In the genomic region with DNA sequence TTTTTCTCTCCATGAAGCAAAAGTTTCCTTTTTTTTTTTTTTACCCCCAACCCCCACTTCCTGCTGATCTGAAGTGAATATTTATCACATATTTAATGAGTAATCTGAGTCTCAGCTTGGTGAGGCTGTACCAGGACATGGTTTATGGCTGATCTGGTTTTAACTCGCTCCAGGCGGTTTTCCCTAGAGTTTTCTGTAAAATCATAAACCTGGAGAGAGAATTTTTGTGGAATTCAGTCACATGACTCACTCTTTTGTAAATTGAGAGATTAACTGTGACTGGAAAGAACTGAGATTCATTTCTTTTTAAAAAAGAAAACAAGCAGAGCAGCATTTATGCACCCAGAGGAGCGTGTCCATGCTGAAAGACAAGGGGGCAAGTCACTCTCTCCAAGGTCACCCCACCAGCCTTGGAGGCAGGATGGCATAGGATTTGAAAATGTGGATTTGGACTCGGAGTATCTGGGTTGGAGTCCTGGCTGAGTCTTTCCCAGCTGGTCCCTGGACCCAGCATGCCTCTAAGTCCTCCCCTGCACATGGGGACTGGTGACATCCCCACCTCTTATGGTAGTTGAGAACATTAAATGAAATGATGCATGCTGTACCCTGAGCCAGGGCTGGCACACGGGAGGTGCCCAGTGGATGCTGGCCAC, we compare ENCODE assay signal across 11 cellular contexts.
DNase-seq lines count a peak whose midpoint lies in the region; ATAC-seq and TF ChIP-seq lines count a peak whose summit lies in the region.
"Had no signal": no experiment of that assay in that cellular context is flagged by ENCODE, and none has a peak within 500 bp of the region (broad histone marks: within the 10 kb centered on the region; RNA-seq: fewer than 3 reads in every experiment).

No MANE protein-coding gene starts in this region.

- H3K4me3 ChIP-seq in AG04449 (ENCODE audit: low read depth, low read length) (no peak overlapping the region; the same call in 1 of the 2 replicates), HUES6 (ENCODE audit: low read depth, low read length) (no peak overlapping the region)

- H3K4me3 Mint-ChIP-seq in mesothelial cell of epicardium = no peak overlapping the region
- H3K4me3 Mint-ChIP-seq: CD8-positive, alpha-beta memory T cell had no signal

- H3K4me1 ChIP-seq in HUES6 (ENCODE audit: control insufficient read depth, insufficient read depth, low read length) = peaks cover 9% of the 10 kb centered on the region

- H3K9me3 Mint-ChIP-seq in mesothelial cell of epicardium = no peaks in the 10 kb centered on the region
- H3K9me3 Mint-ChIP-seq: CD8-positive, alpha-beta memory T cell had no signal

- peak overlapping the region; percentile 91 for H3K27ac Mint-ChIP-seq in mesothelial cell of epicardium

- H3K36me3 ChIP-seq in HUES6 (ENCODE audit: control insufficient read depth, insufficient read depth, low read length) = no peaks in the 10 kb centered on the region

- H3K4me1 Mint-ChIP-seq in mesothelial cell of epicardium = peaks cover 74% of the 10 kb centered on the region
- H3K4me1 Mint-ChIP-seq: CD8-positive, alpha-beta memory T cell had no signal

- TF ChIP-seq CTCF in AG04449 (IDR thresholded peaks at IDR 0.05; ENCODE audit: insufficient read depth, low read length, missing control alignments) (no peak), mesothelial cell of epicardium (IDR thresholded peaks at IDR 0.05; ENCODE audit: unreplicated experiment) (no peak)

- H3K27me3 Mint-ChIP-seq in mesothelial cell of epicardium (ENCODE audit: low read depth) = no peaks in the 10 kb centered on the region

- no peak overlapping the region for H3K9ac ChIP-seq in HUES6 (ENCODE audit: low read length)

- peaks cover 9% of the 10 kb centered on the region for H3K36me3 Mint-ChIP-seq in mesothelial cell of epicardium

- ATAC-seq in HG03139 (IDR thresholded peaks at IDR 0.05; ENCODE audit: unreplicated experiment) (no peak), HG02678 (IDR thresholded peaks at IDR 0.05; ENCODE audit: unreplicated experiment) (no peak)

- H3K27ac ChIP-seq in HUES6 (ENCODE audit: low read depth, low read length) = 0 out of 2 replicates have a peak overlapping the region, but pooled peaks have one; percentile 39

- DNase-seq in AG04449 (ENCODE audit: low read depth, low spot score) = peak; percentile 63
- peak; percentile 66 for DNase-seq in dermis blood vessel endothelial cell
- DNase-seq in mesothelial cell of epicardium (ENCODE audit: low spot score in 2 of 2, unreplicated experiment in 2 of 2) = no peak
- no peak for DNase-seq in activated T-cell treated with anti-CD3 and anti-CD28 coated beads for 4 hours
- DNase-seq in anterior cingulate cortex (lab: John Stamatoyannopoulos, UW) = no peak
- DNase-seq: activated CD4-positive, alpha-beta T cell treated with anti-CD3 and anti-CD28 coated beads for 1 hour; CD8-positive, alpha-beta memory T cell; NCI-H526 had no signal

- POLR2A ChIA-PET in AG04449 (lab: Yijun Ruan, JAX) = no interaction called here

- H3K9me3 ChIP-seq in HUES6 (ENCODE audit: control insufficient read depth, insufficient read depth, low read depth, low read length) = no peaks in the 10 kb centered on the region

- CTCF ChIA-PET in AG04449 (lab: Yijun Ruan, JAX) = no interaction called here

- no peaks in the 10 kb centered on the region for H3K27me3 ChIP-seq in HUES6 (ENCODE audit: control insufficient read depth, insufficient read depth, low read length)

Comparison
In these comparisons a context has a peak if more than half of its experiments do, and no peak if none do; other contexts are left out.
1. DNase-seq: peak in AG04449 (single experiment) and dermis blood vessel endothelial cell (single experiment); none in mesothelial cell of epicardium (0 of 2), activated T-cell treated with anti-CD3 and anti-CD28 coated beads for 4 hours (single experiment) and anterior cingulate cortex (0 of 58).